Comparison of ENCODE assay signal across 24 cellular contexts in genomic region chr12:105336411-105336810, GRCh38. TPM values are rescaled to one million over a fixed set of nuclear protein-coding genes. Genes with fewer than 3 reads are reported as not detected.
DNase-seq lines count a peak whose midpoint lies in the region; ATAC-seq, FAIRE-seq and TF ChIP-seq lines count a peak whose summit lies in the region.
"Had no signal": no experiment of that assay in that cellular context is flagged by ENCODE, and none has a peak within 500 bp of the region (broad histone marks: within the 10 kb centered on the region; RNA-seq: fewer than 3 reads in every experiment).

No MANE protein-coding gene starts in this region.

- 96% methylated on average over 7 of the region's 7 CpGs for WGBS in GM12878 (ENCODE audit: insufficient coverage, insufficient replicate concordance, low lambda C conversion rate, missing lambda C conversion rate)

- peak overlapping the region; percentile 68 for H3K4me2 ChIP-seq in GM12878 (ENCODE audit: control insufficient read depth, insufficient read depth)

- H3K27me3 ChIP-seq in Caco-2 (replicated peaks; ENCODE audit: control insufficient read depth, insufficient read depth, low read length), result no peaks in the 10 kb centered on the region
- H3K27me3 ChIP-seq in GM12878 (replicated peaks in 1 of 2; ENCODE audit: control insufficient read depth in 2 of 2, insufficient read depth in 2 of 2, low read length in 1 of 2), result no peaks in the 10 kb centered on the region
- H3K27me3 ChIP-seq: dorsolateral prefrontal cortex had no signal

- H3K79me2 ChIP-seq in GM12878 (ENCODE audit: control insufficient read depth, insufficient read depth, low read length), result peaks cover 76% of the 10 kb centered on the region

- peak overlapping the region; percentile 38; the same call in 1 of the 2 replicates for H3K27ac ChIP-seq in GM12878 (ENCODE audit: control insufficient read depth, insufficient read depth)

- TF ChIP-seq EP300 in GM12878 (IDR thresholded peaks at IDR 0.05; ENCODE audit: borderline replicate concordance in 1 of 2, control insufficient read depth in 1 of 2, low read depth in 2 of 2, low read length in 2 of 2), result no peak

- peaks cover 19% of the 10 kb centered on the region for H3K9me3 Mint-ChIP-seq in Caco-2 (ENCODE audit: unreplicated experiment)
- peaks cover 0 to 5% of the 10 kb centered on the region in 2 donors for H3K9me3 Mint-ChIP-seq in natural killer cell

- SMC1A ChIA-PET in GM12878 (lab: Charles Lee; ENCODE audit: uncharacterized antibody, unreplicated experiment), result interaction anchor here (0.8 to 7.9 kb wide), 4 partner anchors 8 to 44 kb away, joined by 3 to 102 read pairs (median 32); no protein-coding TSS in a partner anchor

- no peak for ATAC-seq in GM12878
- peak in 1 of 3 donors; percentile 31 for ATAC-seq in natural killer cell
- ATAC-seq in HG03135 (IDR thresholded peaks at IDR 0.05; ENCODE audit: unreplicated experiment), result no peak
- ATAC-seq: HCT116, left lobe of liver had no signal

- H3K4me3 Mint-ChIP-seq in Caco-2 (ENCODE audit: unreplicated experiment) (no peak overlapping the region), natural killer cell (no peak overlapping the region)
- H3K4me3 Mint-ChIP-seq: activated T-cell treated with anti-CD3 and anti-CD28 coated beads, Interleukin-2, amount 50 U/mL, for 24 hours had no signal

- H3K4me1 Mint-ChIP-seq in Caco-2 (ENCODE audit: low read depth, unreplicated experiment) (peaks cover 31% of the 10 kb centered on the region), natural killer cell (peaks cover 71 to 78% of the 10 kb centered on the region in 2 donors)

- DNase-seq in Caco-2 (no peak), GM12878 (ENCODE audit: low read depth, low spot score) (no peak), natural killer cell (no peak), anterior cingulate cortex (lab: John Stamatoyannopoulos, UW) (no peak), nucleus accumbens (lab: John Stamatoyannopoulos, UW) (no peak), NCI-H2171 (lab: John Stamatoyannopoulos, UW) (no peak)
- DNase-seq in Jurkat, Clone E6-1 (ENCODE audit: low read depth, low spot score), result peak; percentile 53
- DNase-seq: activated CD4-positive, alpha-beta T cell treated with anti-CD3 and anti-CD28 coated beads, Interleukin-2, amount 50 U/mL, for 48 hours; activated naive CD4-positive, alpha-beta T cell treated with anti-CD3 and anti-CD28 coated beads, Interleukin-2, amount 50 U/mL, for 16 hours; activated T-cell treated with anti-CD3 and anti-CD28 coated beads, Interleukin-2, amount 50 U/mL, for 24 hours; CD4-positive, alpha-beta memory T cell; DMS153; dorsolateral prefrontal cortex; foreskin fibroblast; GF-D8; Karpas-422; midbrain; NCI-H1105 treated with DMSO at 0.1 percent for 48 hours; NCI-H2081; NK-92 treated with Interleukin-12 subunit alpha and Interleukin-12 subunit beta, amount 100 ng/mL, for 24 hours had no signal

- peaks cover 1% of the 10 kb centered on the region for H3K36me3 ChIP-seq in Caco-2 (ENCODE audit: control insufficient read depth, insufficient read depth, low read length)
- no peaks in the 10 kb centered on the region; a peak in 2 of 4 replicates for H3K36me3 ChIP-seq in GM12878 (ENCODE audit: control insufficient read depth in 2 of 2, insufficient read depth in 2 of 2, low read length in 1 of 2)

- H3K9me3 ChIP-seq in Caco-2 (peaks cover 19% of the 10 kb centered on the region; the same call in 1 of the 2 replicates), GM12878 (replicated peaks; ENCODE audit: control insufficient read depth, insufficient read depth, low read length) (peaks cover 12% of the 10 kb centered on the region)

- no peaks in the 10 kb centered on the region for H4K20me1 ChIP-seq in GM12878 (ENCODE audit: control insufficient read depth, insufficient read depth)

- no peak for TF ChIP-seq RAD21 in GM12878 (IDR thresholded peaks at IDR 0.05; ENCODE audit: insufficient read depth, low read depth, low read length)

- H3K27ac Mint-ChIP-seq in Caco-2 (ENCODE audit: unreplicated experiment), result peak overlapping the region; percentile 7
- H3K27ac Mint-ChIP-seq in natural killer cell, result peak overlapping the region; percentile 37 to 96
- H3K27ac Mint-ChIP-seq: activated T-cell treated with anti-CD3 and anti-CD28 coated beads, Interleukin-2, amount 50 U/mL, for 24 hours had no signal

- RAD21 ChIA-PET in GM12878 (lab: Charles Lee; ENCODE audit: unreplicated experiment), result interaction anchor here (6.1 kb wide), 1 partner anchor 21 kb away, joined by 47 read pairs; no protein-coding TSS in a partner anchor

- no peaks in the 10 kb centered on the region for H3K27me3 Mint-ChIP-seq in Caco-2 (ENCODE audit: insufficient read depth, unreplicated experiment)
- no peaks in the 10 kb centered on the region for H3K27me3 Mint-ChIP-seq in natural killer cell (ENCODE audit: low read depth in 2 of 2)
- H3K27me3 Mint-ChIP-seq: activated T-cell treated with anti-CD3 and anti-CD28 coated beads, Interleukin-2, amount 50 U/mL, for 24 hours; CD4-positive, alpha-beta memory T cell had no signal

- no peak for FAIRE-seq in GM12878 (lab: Jason Lieb, UNC)
- FAIRE-seq: HTR-8/SVneo had no signal

- H3K36me3 Mint-ChIP-seq in Caco-2 (ENCODE audit: insufficient read depth, unreplicated experiment) (peaks cover 35% of the 10 kb centered on the region), natural killer cell (peaks cover 7% of the 10 kb centered on the region)

- H3K4me3 ChIP-seq in Caco-2 (ENCODE audit: low read depth, low read length) (no peak overlapping the region), GM12878 (no peak overlapping the region)
- no peak overlapping the region for H3K4me3 ChIP-seq in Jurkat, Clone E6-1 (ENCODE audit: low read length)
- H3K4me3 ChIP-seq: dorsolateral prefrontal cortex had no signal

- CTCF ChIA-PET in Caco-2 (lab: Charles Lee) (no interaction called here), GM12878 (lab: Yijun Ruan, JAX) (interaction anchor here (0.6 to 6.5 kb wide), 3 partner anchors 12 to 22 kb away, joined by 3 to 38 read pairs (median 3); no protein-coding TSS in a partner anchor)

- in situ Hi-C loops in GM12878 (cut with MboI), result no loop called here

- TF ChIP-seq CTCF in Caco-2 (IDR thresholded peaks at IDR 0.05; ENCODE audit: insufficient read depth in 1 of 2, low read depth in 1 of 2, low read length in 1 of 2, severe bottlenecking in 1 of 2, unreplicated experiment in 1 of 2) (no peak), GM12878 (IDR thresholded peaks at IDR 0.05 in 2 of 3, conservative IDR thresholded peaks at IDR 0.05 in 1 of 3; ENCODE audit: control insufficient read depth in 2 of 3, extremely low read depth in 1 of 3, insufficient read depth in 1 of 3, low read depth in 3 of 3, low read length in 3 of 3) (no peak), natural killer cell (IDR thresholded peaks at IDR 0.05) (no peak)

- peaks cover 57% of the 10 kb centered on the region for H3K4me1 ChIP-seq in Caco-2
- H3K4me1 ChIP-seq in GM12878 (ENCODE audit: control insufficient read depth, insufficient read depth, low read length), result peaks cover 16% of the 10 kb centered on the region

- POLR2A ChIA-PET in Caco-2 (lab: Charles Lee), result interaction anchor here (0.5 kb wide), 1 partner anchor 145 kb away, joined by 3 read pairs; no protein-coding TSS in a partner anchor
- POLR2A ChIA-PET in GM12878 (lab: Charles Lee), result interaction anchor here (5.1 kb wide), 1 partner anchor 20 kb away, joined by 38 read pairs; no protein-coding TSS in a partner anchor

- intact Hi-C loops in Caco-2 (cut with micrococcal nuclease; ENCODE audit: unreplicated experiment), result loop anchor here (2.0 to 10.0 kb wide), 2 partner anchors 18 to 232 kb away; partner anchors contain the start of gene WASHC4
- intact Hi-C loops in GM12878 (cut with micrococcal nuclease; ENCODE audit: unreplicated experiment), result no loop called here
- intact Hi-C loops in natural killer cell (cut with micrococcal nuclease), result no loop called here

- no TSS peak for BruUV-seq in Caco-2 (replicated peaks; lab: Mats Ljungman, UMichigan)
- no TSS peak for BruUV-seq in GM12878 (replicated peaks; lab: Mats Ljungman, UMichigan)

- TF ChIP-seq POLR2A in GM12878 (IDR thresholded peaks at IDR 0.05; ENCODE audit: low read depth, low read length), result no peak

- no peak overlapping the region for H3K9ac ChIP-seq in GM12878 (ENCODE audit: control insufficient read depth, insufficient read depth, low read length)

- no peak overlapping the region for H2AFZ ChIP-seq in GM12878 (ENCODE audit: control insufficient read depth, low read depth, low read length)

RNA-seq across cellular contexts. Expression of gene C12orf75, which starts 5.9 kb away (rescaled TPM):
- total RNA-seq in Caco-2 (2022), result 173 and 209 TPM in 2 replicates
- polyA plus RNA-seq in Jurkat, Clone E6-1 (2012; ENCODE audit: insufficient read depth, insufficient read length), result 149 TPM
- total RNA-seq in GM12878 (2013; cell fraction: nucleolus; rRNA removed), result 40.0 and 42.0 TPM in 2 replicates
- total RNA-seq in GM12878 (2014; rRNA removed), result 154 and 174 TPM in 2 replicates
- 160 and 164 TPM in 2 replicates for total RNA-seq in GM12878 (2014; rRNA removed; fragmentation: Illumina TruSeq; extraction: Trizol)
- total RNA-seq in GM12878 (2021), result 171 and 172 TPM in 2 replicates
- 52.2 TPM for polyA plus RNA-seq in GM12878 (2011; ENCODE audit: low read depth)
- 150 and 222 TPM in 2 replicates for polyA plus RNA-seq in GM12878 (2011; rRNA removed)
- 70.9 and 74.3 TPM in 2 replicates for polyA plus RNA-seq in GM12878 (2011; cell fraction: cytosol; rRNA removed)
- polyA plus RNA-seq in GM12878 (2011; cell fraction: nucleus; rRNA removed), result 41.2 and 46.2 TPM in 2 replicates
- 55.8 and 75.4 TPM in 2 replicates for polyA plus RNA-seq in GM12878 (2012)
- 184 and 205 TPM in 2 replicates for polyA plus RNA-seq in GM12878 (2014; fragmentation: Illumina TruSeq; extraction: Trizol)
- 10 to 100 TPM; 40.7 to 84.7 TPM for polyA plus RNA-seq in GM12878 (2014; fragmentation: Nextera tagmentation; extraction: Ambion mirVana)
- 107 and 124 TPM in 2 replicates for polyA plus RNA-seq in GM12878 (2014; rRNA removed)
- 100 to 1,000 TPM; 399 to 411 TPM for polyA plus RNA-seq in GM12878 (2016; fragmentation: Nextera tagmentation; extraction: Ambion mirVana)
- polyA minus RNA-seq in GM12878 (2011; rRNA and poly(A)+ RNA removed), result 43.8 and 53.7 TPM in 2 replicates
- polyA minus RNA-seq in GM12878 (2011; cell fraction: cytosol; rRNA and poly(A)+ RNA removed), result 23.0 and 31.3 TPM in 2 replicates
- polyA minus RNA-seq in GM12878 (2011; cell fraction: nucleus; rRNA and poly(A)+ RNA removed), result 18.0 and 35.2 TPM in 2 replicates
- 100 to 1,000 TPM; 121 to 131 (median 128) TPM for total RNA-seq in natural killer cell
